ENCODE assay signal across 1 cellular context in the genomic region with DNA sequence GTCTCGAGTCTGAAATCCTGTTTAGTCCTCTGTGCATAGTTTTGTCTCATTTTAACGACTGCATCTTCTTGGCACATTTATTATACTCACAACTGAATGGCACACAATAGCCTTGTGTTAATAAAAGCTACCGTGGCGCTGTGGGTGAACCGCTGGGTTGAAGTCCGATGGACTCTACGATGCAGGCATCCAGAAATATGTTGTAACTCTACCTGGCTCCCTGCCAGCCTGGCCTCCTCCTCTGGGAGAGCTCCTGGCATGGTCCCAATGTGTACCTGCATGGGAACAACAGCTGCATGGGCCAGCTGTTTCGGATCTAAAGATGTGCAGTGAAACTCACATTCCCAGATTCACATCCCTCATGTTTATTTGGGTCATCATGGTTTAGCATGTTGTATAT.
TF ChIP-seq lines count a peak whose summit lies in the region.

No MANE protein-coding gene starts in this region.

TF ChIP-seq in HepG2, 621 proteins besides CTCF, POLR2A, EP300 and RAD21 (continued from another document and continues in another):
- TF ChIP-seq KLF6 (CRISPR knock-in tag; IDR thresholded peaks at IDR 0.05) (no peak), ZFP36L1 (CRISPR knock-in tag; IDR thresholded peaks at IDR 0.05) (no peak), DNMT3B (CRISPR knock-in tag; conservative IDR thresholded peaks at IDR 0.05) (no peak), HDAC1 (CRISPR knock-in tag; IDR thresholded peaks at IDR 0.05) (peak; percentile 42), SOX6 (IDR thresholded peaks at IDR 0.05) (no peak), SOX6 (CRISPR knock-in tag; IDR thresholded peaks at IDR 0.05) (peak; percentile 82), ZNF543 (CRISPR knock-in tag; IDR thresholded peaks at IDR 0.05) (no peak), ZFY (CRISPR knock-in tag; IDR thresholded peaks at IDR 0.05) (no peak; the same call in 1 of the 2 replicates), REXO4 (CRISPR knock-in tag; IDR thresholded peaks at IDR 0.05; ENCODE audit: borderline replicate concordance) (no peak), U2AF1 (optimal IDR thresholded peaks at IDR 0.05; ENCODE audit: low read depth, low read length) (no peak), ZNF326 (CRISPR knock-in tag; IDR thresholded peaks at IDR 0.05; ENCODE audit: borderline replicate concordance) (no peak), STAG1 (CRISPR knock-in tag; IDR thresholded peaks at IDR 0.05) (no peak), TCF12 (IDR thresholded peaks at IDR 0.05) (no peak), TCF12 (CRISPR knock-in tag; IDR thresholded peaks at IDR 0.05) (no peak), SIX4 (CRISPR knock-in tag; IDR thresholded peaks at IDR 0.05) (no peak), ZNF670 (CRISPR knock-in tag; IDR thresholded peaks at IDR 0.05; ENCODE audit: borderline replicate concordance) (no peak), ZMAT3 (CRISPR knock-in tag; conservative IDR thresholded peaks at IDR 0.05) (no peak), ZFYVE20 (CRISPR knock-in tag; IDR thresholded peaks at IDR 0.05; ENCODE audit: borderline replicate concordance, low read depth) (no peak), STAT5B (CRISPR knock-in tag; IDR thresholded peaks at IDR 0.05) (no peak), ZNF747 (CRISPR knock-in tag; IDR thresholded peaks at IDR 0.05; ENCODE audit: borderline replicate concordance) (no peak), ZNF782 (CRISPR knock-in tag; IDR thresholded peaks at IDR 0.05; ENCODE audit: borderline replicate concordance) (no peak), PHF8 (CRISPR knock-in tag; IDR thresholded peaks at IDR 0.05) (no peak), ZNF44 (CRISPR knock-in tag; IDR thresholded peaks at IDR 0.05) (no peak), SOX13 (IDR thresholded peaks at IDR 0.05) (no peak), SOX13 (CRISPR knock-in tag; conservative IDR thresholded peaks at IDR 0.05 in 1 of 2, IDR thresholded peaks at IDR 0.05 in 1 of 2) (peak in 1 of 2 experiments; percentile 82; a peak in 2 of 4 replicates), MEIS1 (CRISPR knock-in tag; IDR thresholded peaks at IDR 0.05; ENCODE audit: borderline replicate concordance) (no peak), ZBTB21 (CRISPR knock-in tag; IDR thresholded peaks at IDR 0.05) (no peak; the same call in 1 of the 2 replicates), ZNF839 (CRISPR knock-in tag; IDR thresholded peaks at IDR 0.05; ENCODE audit: borderline replicate concordance) (no peak), SMAD1 (CRISPR knock-in tag; IDR thresholded peaks at IDR 0.05; ENCODE audit: borderline replicate concordance, low read depth) (no peak), SNAPC2 (CRISPR knock-in tag; IDR thresholded peaks at IDR 0.05) (no peak), NCOA1 (CRISPR knock-in tag; IDR thresholded peaks at IDR 0.05) (no peak), ZNF75D (CRISPR knock-in tag; IDR thresholded peaks at IDR 0.05; ENCODE audit: borderline replicate concordance) (no peak), ZNF451 (CRISPR knock-in tag; IDR thresholded peaks at IDR 0.05) (no peak), SIN3B (IDR thresholded peaks at IDR 0.05; ENCODE audit: low read length) (no peak), CBX2 (IDR thresholded peaks at IDR 0.05; ENCODE audit: low read depth, low read length) (no peak), CBX2 (CRISPR knock-in tag; IDR thresholded peaks at IDR 0.05; ENCODE audit: low read depth) (no peak), KMT2B (CRISPR knock-in tag; IDR thresholded peaks at IDR 0.05) (no peak), ZNF83 (CRISPR knock-in tag; IDR thresholded peaks at IDR 0.05; ENCODE audit: borderline replicate concordance) (no peak), NRL (CRISPR knock-in tag; IDR thresholded peaks at IDR 0.05; ENCODE audit: borderline replicate concordance) (no peak), CHD2 (IDR thresholded peaks at IDR 0.05; ENCODE audit: low read depth, low read length) (no peak), HNRNPL (IDR thresholded peaks at IDR 0.05; ENCODE audit: low read depth, low read length) (no peak), NFRKB (IDR thresholded peaks at IDR 0.05) (no peak), ZNF577 (CRISPR knock-in tag; IDR thresholded peaks at IDR 0.05; ENCODE audit: borderline replicate concordance, low read depth) (no peak), ZNF20 (CRISPR knock-in tag; IDR thresholded peaks at IDR 0.05) (no peak), PHF21A (CRISPR knock-in tag; IDR thresholded peaks at IDR 0.05) (peak; percentile 82), ZNF468 (CRISPR knock-in tag; IDR thresholded peaks at IDR 0.05) (no peak), FOXK1 (CRISPR knock-in tag; IDR thresholded peaks at IDR 0.05; ENCODE audit: borderline replicate concordance, low read depth) (peak; percentile 58; the same call in 1 of the 2 replicates), ZNF446 (CRISPR knock-in tag; IDR thresholded peaks at IDR 0.05) (no peak), NFE2 (CRISPR knock-in tag; IDR thresholded peaks at IDR 0.05) (no peak), TOPORS (CRISPR knock-in tag; IDR thresholded peaks at IDR 0.05) (0 out of 2 replicates have a peak, but pooled peaks have one; percentile 28), ZKSCAN1 (IDR thresholded peaks at IDR 0.05; ENCODE audit: low read length) (no peak)
- TF ChIP-seq, protein P1, sequence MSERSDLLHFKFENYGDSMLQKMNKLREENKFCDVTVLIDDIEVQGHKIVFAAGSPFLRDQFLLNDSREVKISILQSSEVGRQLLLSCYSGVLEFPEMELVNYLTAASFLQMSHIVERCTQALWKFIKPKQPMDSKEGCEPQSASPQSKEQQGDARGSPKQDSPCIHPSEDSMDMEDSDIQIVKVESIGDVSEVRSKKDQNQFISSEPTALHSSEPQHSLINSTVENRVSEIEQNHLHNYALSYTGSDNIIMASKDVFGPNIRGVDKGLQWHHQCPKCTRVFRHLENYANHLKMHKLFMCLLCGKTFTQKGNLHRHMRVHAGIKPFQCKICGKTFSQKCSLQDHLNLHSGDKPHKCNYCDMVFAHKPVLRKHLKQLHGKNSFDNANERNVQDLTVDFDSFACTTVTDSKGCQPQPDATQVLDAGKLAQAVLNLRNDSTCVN (CRISPR knock-in tag; IDR thresholded peaks at IDR 0.05; ENCODE audit: borderline replicate concordance), result no peak
- TF ChIP-seq, protein P2, sequence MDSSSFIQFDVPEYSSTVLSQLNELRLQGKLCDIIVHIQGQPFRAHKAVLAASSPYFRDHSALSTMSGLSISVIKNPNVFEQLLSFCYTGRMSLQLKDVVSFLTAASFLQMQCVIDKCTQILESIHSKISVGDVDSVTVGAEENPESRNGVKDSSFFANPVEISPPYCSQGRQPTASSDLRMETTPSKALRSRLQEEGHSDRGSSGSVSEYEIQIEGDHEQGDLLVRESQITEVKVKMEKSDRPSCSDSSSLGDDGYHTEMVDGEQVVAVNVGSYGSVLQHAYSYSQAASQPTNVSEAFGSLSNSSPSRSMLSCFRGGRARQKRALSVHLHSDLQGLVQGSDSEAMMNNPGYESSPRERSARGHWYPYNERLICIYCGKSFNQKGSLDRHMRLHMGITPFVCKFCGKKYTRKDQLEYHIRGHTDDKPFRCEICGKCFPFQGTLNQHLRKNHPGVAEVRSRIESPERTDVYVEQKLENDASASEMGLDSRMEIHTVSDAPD (CRISPR knock-in tag; IDR thresholded peaks at IDR 0.05), result 0 out of 2 replicates have a peak, but pooled peaks have one; percentile 65
- TF ChIP-seq, protein P3, sequence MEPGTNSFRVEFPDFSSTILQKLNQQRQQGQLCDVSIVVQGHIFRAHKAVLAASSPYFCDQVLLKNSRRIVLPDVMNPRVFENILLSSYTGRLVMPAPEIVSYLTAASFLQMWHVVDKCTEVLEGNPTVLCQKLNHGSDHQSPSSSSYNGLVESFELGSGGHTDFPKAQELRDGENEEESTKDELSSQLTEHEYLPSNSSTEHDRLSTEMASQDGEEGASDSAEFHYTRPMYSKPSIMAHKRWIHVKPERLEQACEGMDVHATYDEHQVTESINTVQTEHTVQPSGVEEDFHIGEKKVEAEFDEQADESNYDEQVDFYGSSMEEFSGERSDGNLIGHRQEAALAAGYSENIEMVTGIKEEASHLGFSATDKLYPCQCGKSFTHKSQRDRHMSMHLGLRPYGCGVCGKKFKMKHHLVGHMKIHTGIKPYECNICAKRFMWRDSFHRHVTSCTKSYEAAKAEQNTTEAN (CRISPR knock-in tag; conservative IDR thresholded peaks at IDR 0.05), result peak; percentile 69; the same call in 1 of the 2 replicates
- TF ChIP-seq, protein P4, sequence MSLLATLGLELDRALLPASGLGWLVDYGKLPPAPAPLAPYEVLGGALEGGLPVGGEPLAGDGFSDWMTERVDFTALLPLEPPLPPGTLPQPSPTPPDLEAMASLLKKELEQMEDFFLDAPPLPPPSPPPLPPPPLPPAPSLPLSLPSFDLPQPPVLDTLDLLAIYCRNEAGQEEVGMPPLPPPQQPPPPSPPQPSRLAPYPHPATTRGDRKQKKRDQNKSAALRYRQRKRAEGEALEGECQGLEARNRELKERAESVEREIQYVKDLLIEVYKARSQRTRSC (CRISPR knock-in tag; IDR thresholded peaks at IDR 0.05; ENCODE audit: low read depth), result no peak
- TF ChIP-seq, protein P5, sequence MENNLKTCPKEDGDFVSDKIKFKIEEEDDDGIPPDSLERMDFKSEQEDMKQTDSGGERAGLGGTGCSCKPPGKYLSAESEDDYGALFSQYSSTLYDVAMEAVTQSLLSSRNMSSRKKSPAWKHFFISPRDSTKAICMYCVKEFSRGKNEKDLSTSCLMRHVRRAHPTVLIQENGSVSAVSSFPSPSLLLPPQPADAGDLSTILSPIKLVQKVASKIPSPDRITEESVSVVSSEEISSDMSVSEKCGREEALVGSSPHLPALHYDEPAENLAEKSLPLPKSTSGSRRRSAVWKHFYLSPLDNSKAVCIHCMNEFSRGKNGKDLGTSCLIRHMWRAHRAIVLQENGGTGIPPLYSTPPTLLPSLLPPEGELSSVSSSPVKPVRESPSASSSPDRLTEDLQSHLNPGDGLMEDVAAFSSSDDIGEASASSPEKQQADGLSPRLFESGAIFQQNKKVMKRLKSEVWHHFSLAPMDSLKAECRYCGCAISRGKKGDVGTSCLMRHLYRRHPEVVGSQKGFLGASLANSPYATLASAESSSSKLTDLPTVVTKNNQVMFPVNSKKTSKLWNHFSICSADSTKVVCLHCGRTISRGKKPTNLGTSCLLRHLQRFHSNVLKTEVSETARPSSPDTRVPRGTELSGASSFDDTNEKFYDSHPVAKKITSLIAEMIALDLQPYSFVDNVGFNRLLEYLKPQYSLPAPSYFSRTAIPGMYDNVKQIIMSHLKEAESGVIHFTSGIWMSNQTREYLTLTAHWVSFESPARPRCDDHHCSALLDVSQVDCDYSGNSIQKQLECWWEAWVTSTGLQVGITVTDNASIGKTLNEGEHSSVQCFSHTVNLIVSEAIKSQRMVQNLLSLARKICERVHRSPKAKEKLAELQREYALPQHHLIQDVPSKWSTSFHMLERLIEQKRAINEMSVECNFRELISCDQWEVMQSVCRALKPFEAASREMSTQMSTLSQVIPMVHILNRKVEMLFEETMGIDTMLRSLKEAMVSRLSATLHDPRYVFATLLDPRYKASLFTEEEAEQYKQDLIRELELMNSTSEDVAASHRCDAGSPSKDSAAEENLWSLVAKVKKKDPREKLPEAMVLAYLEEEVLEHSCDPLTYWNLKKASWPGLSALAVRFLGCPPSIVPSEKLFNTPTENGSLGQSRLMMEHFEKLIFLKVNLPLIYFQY (CRISPR knock-in tag; IDR thresholded peaks at IDR 0.05; ENCODE audit: borderline replicate concordance), result no peak
- TF ChIP-seq, protein P6, sequence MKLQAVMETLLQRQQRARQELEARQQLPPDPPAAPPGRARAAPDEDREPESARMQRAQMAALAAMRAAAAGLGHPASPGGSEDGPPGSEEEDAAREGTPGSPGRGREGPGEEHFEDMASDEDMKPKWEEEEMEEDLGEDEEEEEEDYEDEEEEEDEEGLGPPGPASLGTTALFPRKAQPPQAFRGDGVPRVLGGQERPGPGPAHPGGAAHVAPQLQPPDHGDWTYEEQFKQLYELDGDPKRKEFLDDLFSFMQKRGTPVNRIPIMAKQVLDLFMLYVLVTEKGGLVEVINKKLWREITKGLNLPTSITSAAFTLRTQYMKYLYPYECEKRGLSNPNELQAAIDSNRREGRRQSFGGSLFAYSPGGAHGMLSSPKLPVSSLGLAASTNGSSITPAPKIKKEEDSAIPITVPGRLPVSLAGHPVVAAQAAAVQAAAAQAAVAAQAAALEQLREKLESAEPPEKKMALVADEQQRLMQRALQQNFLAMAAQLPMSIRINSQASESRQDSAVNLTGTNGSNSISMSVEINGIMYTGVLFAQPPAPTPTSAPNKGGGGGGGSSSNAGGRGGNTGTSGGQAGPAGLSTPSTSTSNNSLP (IDR thresholded peaks at IDR 0.05; ENCODE audit: low read depth, low read length), result peak; percentile 53; the same call in 1 of the 2 replicates
- TF ChIP-seq, protein P7, sequence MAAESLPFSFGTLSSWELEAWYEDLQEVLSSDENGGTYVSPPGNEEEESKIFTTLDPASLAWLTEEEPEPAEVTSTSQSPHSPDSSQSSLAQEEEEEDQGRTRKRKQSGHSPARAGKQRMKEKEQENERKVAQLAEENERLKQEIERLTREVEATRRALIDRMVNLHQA (CRISPR knock-in tag; IDR thresholded peaks at IDR 0.05), result no peak
- TF ChIP-seq, protein P8, sequence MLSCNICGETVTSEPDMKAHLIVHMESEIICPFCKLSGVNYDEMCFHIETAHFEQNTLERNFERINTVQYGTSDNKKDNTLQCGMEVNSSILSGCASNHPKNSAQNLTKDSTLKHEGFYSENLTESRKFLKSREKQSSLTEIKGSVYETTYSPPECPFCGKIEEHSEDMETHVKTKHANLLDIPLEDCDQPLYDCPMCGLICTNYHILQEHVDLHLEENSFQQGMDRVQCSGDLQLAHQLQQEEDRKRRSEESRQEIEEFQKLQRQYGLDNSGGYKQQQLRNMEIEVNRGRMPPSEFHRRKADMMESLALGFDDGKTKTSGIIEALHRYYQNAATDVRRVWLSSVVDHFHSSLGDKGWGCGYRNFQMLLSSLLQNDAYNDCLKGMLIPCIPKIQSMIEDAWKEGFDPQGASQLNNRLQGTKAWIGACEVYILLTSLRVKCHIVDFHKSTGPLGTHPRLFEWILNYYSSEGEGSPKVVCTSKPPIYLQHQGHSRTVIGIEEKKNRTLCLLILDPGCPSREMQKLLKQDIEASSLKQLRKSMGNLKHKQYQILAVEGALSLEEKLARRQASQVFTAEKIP (CRISPR knock-in tag; IDR thresholded peaks at IDR 0.05; ENCODE audit: borderline replicate concordance), result no peak
- TF ChIP-seq, protein P9, sequence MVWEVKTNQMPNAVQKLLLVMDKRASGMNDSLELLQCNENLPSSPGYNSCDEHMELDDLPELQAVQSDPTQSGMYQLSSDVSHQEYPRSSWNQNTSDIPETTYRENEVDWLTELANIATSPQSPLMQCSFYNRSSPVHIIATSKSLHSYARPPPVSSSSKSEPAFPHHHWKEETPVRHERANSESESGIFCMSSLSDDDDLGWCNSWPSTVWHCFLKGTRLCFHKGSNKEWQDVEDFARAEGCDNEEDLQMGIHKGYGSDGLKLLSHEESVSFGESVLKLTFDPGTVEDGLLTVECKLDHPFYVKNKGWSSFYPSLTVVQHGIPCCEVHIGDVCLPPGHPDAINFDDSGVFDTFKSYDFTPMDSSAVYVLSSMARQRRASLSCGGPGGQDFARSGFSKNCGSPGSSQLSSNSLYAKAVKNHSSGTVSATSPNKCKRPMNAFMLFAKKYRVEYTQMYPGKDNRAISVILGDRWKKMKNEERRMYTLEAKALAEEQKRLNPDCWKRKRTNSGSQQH (CRISPR knock-in tag; IDR thresholded peaks at IDR 0.05; ENCODE audit: low read depth), result no peak
- TF ChIP-seq, protein P10, sequence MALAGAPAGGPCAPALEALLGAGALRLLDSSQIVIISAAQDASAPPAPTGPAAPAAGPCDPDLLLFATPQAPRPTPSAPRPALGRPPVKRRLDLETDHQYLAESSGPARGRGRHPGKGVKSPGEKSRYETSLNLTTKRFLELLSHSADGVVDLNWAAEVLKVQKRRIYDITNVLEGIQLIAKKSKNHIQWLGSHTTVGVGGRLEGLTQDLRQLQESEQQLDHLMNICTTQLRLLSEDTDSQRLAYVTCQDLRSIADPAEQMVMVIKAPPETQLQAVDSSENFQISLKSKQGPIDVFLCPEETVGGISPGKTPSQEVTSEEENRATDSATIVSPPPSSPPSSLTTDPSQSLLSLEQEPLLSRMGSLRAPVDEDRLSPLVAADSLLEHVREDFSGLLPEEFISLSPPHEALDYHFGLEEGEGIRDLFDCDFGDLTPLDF (CRISPR knock-in tag; IDR thresholded peaks at IDR 0.05), result no peak
